Comparison of ENCODE assay signal across 9 cellular contexts in the genomic region with DNA sequence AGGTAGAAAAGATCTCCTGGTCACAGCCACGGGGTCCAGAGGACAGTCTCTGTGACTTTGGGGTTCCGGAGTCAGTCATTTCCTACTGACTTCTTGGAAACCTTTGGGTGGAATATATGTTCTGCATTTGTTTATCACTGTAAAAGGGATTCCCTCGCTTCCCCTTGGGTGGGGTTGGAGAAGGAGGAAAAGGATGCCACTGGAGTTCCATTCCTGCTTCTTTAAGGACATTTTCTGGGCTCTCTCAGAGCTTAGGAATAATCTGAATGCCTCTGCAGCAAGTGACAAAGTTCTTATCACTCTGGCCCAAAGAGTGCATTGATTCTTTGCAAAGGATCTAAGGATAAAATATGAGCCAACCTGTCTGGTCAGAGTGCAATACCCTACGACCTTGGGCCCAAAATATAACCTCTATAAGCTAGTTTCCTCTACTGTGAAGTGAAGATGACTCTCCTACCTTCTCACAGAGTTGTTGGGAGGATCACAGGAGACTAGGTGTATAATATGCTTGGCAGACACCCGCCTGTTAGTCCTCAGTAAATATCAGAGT. TPM values are rescaled to one million over a fixed set of nuclear protein-coding genes. Genes with fewer than 3 reads are reported as not detected.
A peak's percentile ranks its signal among the peaks of the same experiment; 100 is the strongest.
DNase-seq lines count a peak whose midpoint lies in the region; ATAC-seq and TF ChIP-seq lines count a peak whose summit lies in the region.
"Had no signal": no experiment of that assay in that cellular context is flagged by ENCODE, and none has a peak within 500 bp of the region (broad histone marks: within the 10 kb centered on the region; RNA-seq: fewer than 3 reads in every experiment).

No MANE protein-coding gene starts in this region.

- peak overlapping the region; percentile 47; the same call in 1 of the 2 replicates for H3K27ac ChIP-seq in 22Rv1

- H3K27me3 Mint-ChIP-seq in HFFc6 (ENCODE audit: insufficient read depth) = peaks cover 4% of the 10 kb centered on the region
- H3K27me3 Mint-ChIP-seq in central memory CD8-positive, alpha-beta T cell = no peaks in the 10 kb centered on the region
- no peaks in the 10 kb centered on the region for H3K27me3 Mint-ChIP-seq in nephron (ENCODE audit: low read depth)

- H3K9me3 Mint-ChIP-seq in HFFc6 = no peaks in the 10 kb centered on the region
- H3K9me3 Mint-ChIP-seq in central memory CD8-positive, alpha-beta T cell = no peaks in the 10 kb centered on the region
- no peaks in the 10 kb centered on the region for H3K9me3 Mint-ChIP-seq in nephron

- TF ChIP-seq CTCF in 22Rv1 (IDR thresholded peaks at IDR 0.05) (no peak), HFFc6 (IDR thresholded peaks at IDR 0.05) (no peak), nephron (IDR thresholded peaks at IDR 0.05; ENCODE audit: unreplicated experiment in 3 of 3) (no peak)

- H3K36me3 Mint-ChIP-seq in HFFc6 (ENCODE audit: low read depth) (no peaks in the 10 kb centered on the region; the same call in 1 of the 2 replicates), nephron (ENCODE audit: low read depth) (peaks cover 4% of the 10 kb centered on the region)
- H3K36me3 Mint-ChIP-seq in central memory CD8-positive, alpha-beta T cell (ENCODE audit: insufficient read depth) = peaks cover 16% of the 10 kb centered on the region

- no peak for ATAC-seq in central memory CD8-positive, alpha-beta T cell (replicated peaks; ENCODE audit: extremely low read depth, poor library complexity, severe bottlenecking)
- no peak for ATAC-seq in HG02610 (IDR thresholded peaks at IDR 0.05; ENCODE audit: unreplicated experiment)

- H3K4me3 Mint-ChIP-seq in HFFc6 (no peak overlapping the region), nephron (no peak overlapping the region)
- peak overlapping the region; percentile 73 for H3K4me3 Mint-ChIP-seq in central memory CD8-positive, alpha-beta T cell

- peak overlapping the region; percentile 86 for H3K27ac Mint-ChIP-seq in HFFc6
- H3K27ac Mint-ChIP-seq in central memory CD8-positive, alpha-beta T cell (ENCODE audit: low read depth) = peak overlapping the region; percentile 83
- peak overlapping the region; percentile 80 to 91 (median 81) for H3K27ac Mint-ChIP-seq in nephron

- H3K4me1 Mint-ChIP-seq in HFFc6 (ENCODE audit: low read depth) = peaks cover 20% of the 10 kb centered on the region
- H3K4me1 Mint-ChIP-seq in central memory CD8-positive, alpha-beta T cell = peaks cover 95% of the 10 kb centered on the region
- peaks cover 65% of the 10 kb centered on the region for H3K4me1 Mint-ChIP-seq in nephron

- DNase-seq in HFFc6 = no peak
- DNase-seq in central memory CD8-positive, alpha-beta T cell (ENCODE audit: low spot score in 2 of 2) = no peak
- DNase-seq in NCI-H69 (lab: John Stamatoyannopoulos, UW) = no peak
- DNase-seq in NOMO-1 (lab: John Stamatoyannopoulos, UW; ENCODE audit: unreplicated experiment in 2 of 2) = no peak
- DNase-seq in GM19238 (ENCODE audit: insufficient read length, low spot score) = no peak
- DNase-seq: occipital lobe had no signal

RNA-seq across cellular contexts. Expression of a gene that starts 17.2 kb away (rescaled TPM):
- total RNA-seq in HFFc6 (2021; fragmentation: NEBNext Ultra II Directional; extraction: Animal tissue kit (Norgen Biotek cat#: 25700)) = 1 to 10 TPM; 1.7 to 5.9 (median 2.4) TPM
